8 cellular contexts compared by ENCODE assay signal in the genomic region with DNA sequence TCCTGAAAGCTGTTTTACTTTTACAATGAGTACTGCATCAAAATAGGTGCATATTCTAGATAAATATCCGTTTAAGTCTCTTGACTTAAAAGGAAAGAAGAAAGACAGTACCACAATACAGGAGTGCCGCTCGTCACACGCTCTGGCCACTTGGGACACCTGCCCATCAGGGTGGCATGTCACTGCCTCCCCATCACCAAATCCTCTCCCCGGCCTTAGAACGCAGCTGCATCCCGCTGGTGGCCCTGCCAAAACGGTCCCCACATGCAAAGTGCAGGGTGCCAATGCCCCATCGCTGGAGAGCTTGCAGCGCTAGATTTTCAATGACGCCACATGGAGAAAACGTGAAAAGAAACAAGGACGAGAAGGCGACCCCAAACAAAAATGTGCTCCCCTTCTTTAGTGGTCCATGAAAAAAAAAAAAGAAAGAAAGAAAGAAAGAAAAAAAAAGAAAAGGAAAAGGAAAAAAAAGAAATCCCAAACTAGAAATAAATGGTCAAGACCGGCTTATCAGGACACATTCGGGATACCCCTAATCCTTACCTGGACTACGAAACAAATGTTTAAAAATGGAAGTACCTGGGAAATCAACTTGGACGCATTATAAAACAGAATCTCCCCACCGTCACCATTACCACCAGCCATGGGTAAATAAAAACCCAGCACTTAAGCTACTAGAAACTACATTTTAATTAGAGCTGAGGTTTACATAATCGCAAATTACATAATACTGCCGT. TPM values are rescaled to one million over a fixed set of nuclear protein-coding genes. Genes with fewer than 3 reads are reported as not detected.
DNase-seq lines count a peak whose midpoint lies in the region; ATAC-seq and TF ChIP-seq lines count a peak whose summit lies in the region.

No MANE protein-coding gene starts in this region.

- H2BK12ac ChIP-seq in neuronal stem cell (ENCODE audit: low read length): no peak overlapping the region

- no peaks in the 10 kb centered on the region for H3K27me3 ChIP-seq in esophagus squamous epithelium
- H3K27me3 ChIP-seq in neuronal stem cell (ENCODE audit: control insufficient read depth in 3 of 3, insufficient read depth in 3 of 3, low read depth in 1 of 3, low read length in 3 of 3): peaks cover 0 to 43% (median 8%) of the 10 kb centered on the region in 3 experiments
- H3K27me3 ChIP-seq in tibial nerve: no peaks in the 10 kb centered on the region

- TF ChIP-seq POLR2A in esophagus squamous epithelium (IDR thresholded peaks at IDR 0.05) (peak in 1 of 4 donors; percentile 22), tibial nerve (IDR thresholded peaks at IDR 0.05) (no peak)

- no peaks in the 10 kb centered on the region for H3K79me1 ChIP-seq in neuronal stem cell (ENCODE audit: low read depth, low read length)

- H3K4me1 ChIP-seq in ES-I3 (ENCODE audit: insufficient read depth, low read length) (peaks cover 3% of the 10 kb centered on the region; the same call in 1 of the 2 replicates), esophagus squamous epithelium (peaks cover 0 to 42% (median 11%) of the 10 kb centered on the region in 3 donors), neuronal stem cell (ENCODE audit: control insufficient read depth in 2 of 2, insufficient read depth in 1 of 2, low read depth in 1 of 2, low read length in 2 of 2) (peaks cover 0 to 9% of the 10 kb centered on the region in 2 donors), tibial nerve (peaks cover 0 to 36% (median 8%) of the 10 kb centered on the region in 4 donors)

- no peak overlapping the region for H2BK120ac ChIP-seq in neuronal stem cell (ENCODE audit: low read depth, low read length)

- H3K36me3 ChIP-seq in ES-I3 (ENCODE audit: insufficient read depth, low read length) (no peaks in the 10 kb centered on the region), esophagus squamous epithelium (no peaks in the 10 kb centered on the region), neuronal stem cell (replicated peaks in 1 of 2; ENCODE audit: control insufficient read depth in 2 of 2, insufficient read depth in 2 of 2, low read length in 2 of 2) (no peaks in the 10 kb centered on the region), tibial nerve (no peaks in the 10 kb centered on the region)

- ATAC-seq in HG02981 (IDR thresholded peaks at IDR 0.05; ENCODE audit: unreplicated experiment): no peak

- peak overlapping the region; percentile 98 for H2AFZ ChIP-seq in neuronal stem cell (ENCODE audit: low read length)

- no peak overlapping the region for H2AK5ac ChIP-seq in neuronal stem cell (ENCODE audit: low read depth, low read length)

- no peak overlapping the region for H4K8ac ChIP-seq in neuronal stem cell (ENCODE audit: low read depth, low read length)

- H3K4me3 ChIP-seq in esophagus squamous epithelium (peak overlapping the region; percentile 61 to 90 (median 75)), neuronal stem cell (ENCODE audit: low read length in 2 of 2) (peak overlapping the region in 1 of 2 donors; percentile 58), tibial nerve (peak overlapping the region; percentile 78 to 97 (median 89))

- no peak overlapping the region for H3K23ac ChIP-seq in neuronal stem cell (ENCODE audit: low read depth, low read length, poor library complexity)

- H3K9me3 ChIP-seq in ES-I3 (ENCODE audit: control insufficient read depth, insufficient read depth, low read length): no peaks in the 10 kb centered on the region
- H3K9me3 ChIP-seq in esophagus squamous epithelium: no peaks in the 10 kb centered on the region
- H3K9me3 ChIP-seq in neuronal stem cell (replicated peaks in 1 of 2; ENCODE audit: control insufficient read depth in 2 of 2, insufficient read depth in 1 of 2, low read depth in 1 of 2, low read length in 2 of 2): no peaks in the 10 kb centered on the region
- no peaks in the 10 kb centered on the region for H3K9me3 ChIP-seq in tibial nerve

- no peak overlapping the region for H4K91ac ChIP-seq in neuronal stem cell (ENCODE audit: low read depth, low read length, poor library complexity)

- no peak for TF ChIP-seq EP300 in tibial nerve (IDR thresholded peaks at IDR 0.05)

- intact Hi-C loops in esophagus squamous epithelium (cut with DNase I): loop anchor here (10.0 kb wide), 1 partner anchor 124 kb away; no protein-coding TSS in a partner anchor

- WGBS in esophagus squamous epithelium, 2 donors: 2 to 4% methylated on average over 17 to 21 of the region's 21 CpGs
- no CpG with 5 or more reads among the region's 21 CpGs for WGBS in neuronal stem cell (ENCODE audit: extremely low coverage in 2 of 2, insufficient read length in 2 of 2, insufficient replicate concordance in 1 of 2), 2 donors
- 3 to 7% methylated on average over 21 of the region's 21 CpGs for WGBS in tibial nerve, 2 donors

- H3K18ac ChIP-seq in neuronal stem cell (ENCODE audit: low read length): no peak overlapping the region

- TF ChIP-seq CTCF in esophagus squamous epithelium (IDR thresholded peaks at IDR 0.05): peak in 1 of 6 experiments; percentile 33
- TF ChIP-seq CTCF in tibial nerve (IDR thresholded peaks at IDR 0.05): peak in 2 of 5 experiments; percentile 6 to 19

- H3K4me2 ChIP-seq in neuronal stem cell (ENCODE audit: insufficient read depth, low read length, poor library complexity, severe bottlenecking): no peak overlapping the region

- H3K14ac ChIP-seq in neuronal stem cell (ENCODE audit: low read length): no peak overlapping the region

- peak; percentile 5 for DNase-seq in NCI-H1092 (lab: John Stamatoyannopoulos, UW)
- peak; percentile 57 for DNase-seq in activated T-cell treated with anti-CD3 and anti-CD28 coated beads for 1 hour (ENCODE audit: low read depth)
- no peak for DNase-seq in esophagus squamous epithelium (lab: John Stamatoyannopoulos, UW)
- DNase-seq in neuronal stem cell (ENCODE audit: low spot score): no peak
- no peak for DNase-seq in tibial nerve (ENCODE audit: low spot score in 2 of 2)
- DNase-seq in OCI-M2 (lab: John Stamatoyannopoulos, UW; ENCODE audit: unreplicated experiment): no peak

- H3K4ac ChIP-seq in neuronal stem cell (ENCODE audit: low read length): no peak overlapping the region

- H3K9ac ChIP-seq in ES-I3 (ENCODE audit: low read depth, low read length) (peak overlapping the region; percentile 70; the same call in 1 of the 2 replicates), neuronal stem cell (ENCODE audit: low read depth, low read length, poor library complexity) (no peak overlapping the region)

- H2BK15ac ChIP-seq in neuronal stem cell (ENCODE audit: low read length): no peak overlapping the region

- H3K27ac ChIP-seq in esophagus squamous epithelium (peak overlapping the region in 3 of 4 donors; percentile 86 to 97 (median 94)), neuronal stem cell (replicated peaks; ENCODE audit: low read length) (no peak overlapping the region), tibial nerve (peak overlapping the region; percentile 68 to 97 (median 82))

- H2BK5ac ChIP-seq in neuronal stem cell (ENCODE audit: low read length): no peak overlapping the region

RNA-seq across cellular contexts. Expression of gene ANKH, which starts 1.1 kb away (rescaled TPM):
- total RNA-seq in esophagus squamous epithelium (10 to 100 TPM; 10.0 to 38.0 (median 16.7) TPM), tibial nerve (10 to 100 TPM; 45.7 to 77.9 (median 46.6) TPM)
- polyA plus RNA-seq in neuronal stem cell (2013, experiment 1 of 2): 0.56 TPM
- polyA plus RNA-seq in neuronal stem cell (2013, experiment 2 of 2): 0.66 TPM

Comparison
In these comparisons a context has a peak if more than half of its experiments do, and no peak if none do; other contexts are left out.
1. DNase-seq: peak in NCI-H1092 (single experiment) and activated T-cell treated with anti-CD3 and anti-CD28 coated beads for 1 hour (single experiment); none in esophagus squamous epithelium (single experiment), neuronal stem cell (single experiment), tibial nerve (0 of 2) and OCI-M2 (single experiment).